1 cellular context compared by ENCODE assay signal in genomic region chr16:81817789-81818304, GRCh38.
TF ChIP-seq lines count a peak whose summit lies in the region.

No MANE protein-coding gene starts in this region.

TF ChIP-seq in K562, 482 proteins besides CTCF, POLR2A, EP300 and RAD21 (continued from another document):
- TF ChIP-seq MGA (IDR thresholded peaks at IDR 0.05) = peak; percentile 47; the same call in 1 of the 2 replicates
- TF ChIP-seq RFX5 (IDR thresholded peaks at IDR 0.05; ENCODE audit: low read depth, low read length) = no peak
- TF ChIP-seq IRF9 (tag; IDR thresholded peaks at IDR 0.05) = no peak
- 0 out of 2 replicates have a peak, but pooled peaks have one; percentile 7 for TF ChIP-seq BHLHE40 (IDR thresholded peaks at IDR 0.05; ENCODE audit: low read length)
- TF ChIP-seq NR2C2 (CRISPR knock-in tag; IDR thresholded peaks at IDR 0.05) = no peak
- peak; percentile 26; the same call in 1 of the 2 replicates for TF ChIP-seq NR2C2 (tag; IDR thresholded peaks at IDR 0.05)
- peak; percentile 84 for TF ChIP-seq SPI1 (IDR thresholded peaks at IDR 0.05; ENCODE audit: borderline replicate concordance, low read depth, low read length)
- no peak for TF ChIP-seq ZSCAN29 (IDR thresholded peaks at IDR 0.05)
